In the genomic region with DNA sequence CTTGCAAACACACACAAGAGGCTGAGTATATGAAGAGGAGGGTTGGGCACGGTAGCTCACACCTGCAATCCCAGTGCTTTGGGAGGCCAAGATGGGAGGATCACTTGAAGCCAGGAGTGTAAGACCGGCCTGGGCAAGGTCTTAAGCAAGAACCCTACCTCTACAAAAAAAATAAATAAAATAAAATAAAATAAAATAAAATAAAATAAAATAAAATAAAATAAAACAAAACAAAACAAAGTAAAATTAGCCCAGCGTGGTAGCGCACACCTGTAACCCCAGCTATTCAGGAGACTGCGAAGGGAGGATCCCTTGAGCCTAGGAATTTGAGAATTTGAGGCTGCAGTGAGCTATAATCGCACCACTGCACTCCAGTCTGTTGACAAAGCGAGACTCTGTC, we compare ENCODE assay signal across 15 cellular contexts.
DNase-seq lines count a peak whose midpoint lies in the region; ATAC-seq and TF ChIP-seq lines count a peak whose summit lies in the region.
"Had no signal": no experiment of that assay in that cellular context is flagged by ENCODE, and none has a peak within 500 bp of the region (broad histone marks: within the 10 kb centered on the region; RNA-seq: fewer than 3 reads in every experiment).

No MANE protein-coding gene starts in this region.

- H3K4me3 ChIP-seq in gastroesophageal sphincter = no peak overlapping the region
- no peak overlapping the region for H3K4me3 ChIP-seq in muscle layer of duodenum (ENCODE audit: low read depth in 1 of 2, low read length in 2 of 2)
- H3K4me3 ChIP-seq in suprapubic skin = no peak overlapping the region
- no peak overlapping the region for H3K4me3 ChIP-seq in BE2C (ENCODE audit: low read depth, low read length)
- H3K4me3 ChIP-seq: BLaER1 treated with 17β-estradiol and CSF1 and Interleukin-3, amounts not matched to agents 10 nM and 100 nM had no signal

- TF ChIP-seq CTCF in gastroesophageal sphincter (IDR thresholded peaks at IDR 0.05) (no peak), suprapubic skin (IDR thresholded peaks at IDR 0.05) (no peak), BE2C (IDR thresholded peaks at IDR 0.05; ENCODE audit: low read depth, low read length) (no peak)

- TF ChIP-seq EP300 in gastroesophageal sphincter (IDR thresholded peaks at IDR 0.05) (no peak), suprapubic skin (IDR thresholded peaks at IDR 0.05) (no peak)

- H3K27me3 ChIP-seq in gastroesophageal sphincter (no peaks in the 10 kb centered on the region), muscle layer of duodenum (ENCODE audit: low read depth, low read length) (no peaks in the 10 kb centered on the region), suprapubic skin (peaks cover 10% of the 10 kb centered on the region), BE2C (no peaks in the 10 kb centered on the region)
- H3K27me3 ChIP-seq: BLaER1 treated with 17β-estradiol and CSF1 and Interleukin-3, amounts not matched to agents 10 nM and 100 nM had no signal

- no peak for TF ChIP-seq POLR2A in gastroesophageal sphincter (IDR thresholded peaks at IDR 0.05)
- TF ChIP-seq POLR2A in suprapubic skin (IDR thresholded peaks at IDR 0.05) = no peak

- no peak for ATAC-seq in gastroesophageal sphincter
- ATAC-seq in GM21576 (IDR thresholded peaks at IDR 0.05; ENCODE audit: unreplicated experiment) = no peak
- ATAC-seq: Panc1, Right ventricle myocardium inferior had no signal

- WGBS in gastroesophageal sphincter (ENCODE audit: low coverage in 1 of 2), 2 donors = 83 to 86% methylated on average over 5 to 7 of the region's 7 CpGs
- WGBS in suprapubic skin = 85% methylated on average over 7 of the region's 7 CpGs

- peaks cover 0 to 24% (median 0%) of the 10 kb centered on the region in 3 donors for H3K4me1 ChIP-seq in gastroesophageal sphincter
- H3K4me1 ChIP-seq in muscle layer of duodenum (ENCODE audit: control insufficient read depth in 1 of 2, insufficient read depth in 2 of 2, low read length in 2 of 2) = no peaks in the 10 kb centered on the region
- no peaks in the 10 kb centered on the region for H3K4me1 ChIP-seq in suprapubic skin
- no peaks in the 10 kb centered on the region for H3K4me1 ChIP-seq in BE2C

- H3K27ac ChIP-seq in gastroesophageal sphincter (peak overlapping the region; percentile 83 to 91 (median 87)), muscle layer of duodenum (ENCODE audit: low read length) (peak overlapping the region; percentile 70), suprapubic skin (peak overlapping the region; percentile 66)
- H3K27ac ChIP-seq: BLaER1 treated with 17β-estradiol and CSF1 and Interleukin-3, amounts not matched to agents 10 nM and 100 nM had no signal

- no peaks in the 10 kb centered on the region for H3K9me3 ChIP-seq in gastroesophageal sphincter
- H3K9me3 ChIP-seq in muscle layer of duodenum (ENCODE audit: control insufficient read depth in 1 of 2, low read length in 2 of 2) = no peaks in the 10 kb centered on the region
- no peaks in the 10 kb centered on the region for H3K9me3 ChIP-seq in suprapubic skin
- no peaks in the 10 kb centered on the region for H3K9me3 ChIP-seq in BE2C

- DNase-seq in NCI-H2171 treated with DMSO at 0.1 percent for 48 hours (lab: John Stamatoyannopoulos, UW) = peak; percentile 44
- DNase-seq in NCI-H2171 (lab: John Stamatoyannopoulos, UW) = no peak
- DNase-seq in suprapubic skin (ENCODE audit: low spot score in 2 of 2) = no peak
- no peak for DNase-seq in BE2C
- DNase-seq in stimulated activated CD4-positive, alpha-beta T cell treated with anti-CD3 and anti-CD28 coated beads, Interleukin-12 subunit alpha, Interleukin-12 subunit beta, amount 100 ng/mL, for 4 hours = no peak
- DNase-seq: 8988T, DMS 273 treated with DMSO at 0.1 percent for 48 hours, Karpas-422, NCI-H1930 had no signal

- no peaks in the 10 kb centered on the region for H3K36me3 ChIP-seq in gastroesophageal sphincter
- no peaks in the 10 kb centered on the region for H3K36me3 ChIP-seq in muscle layer of duodenum (ENCODE audit: control insufficient read depth in 1 of 2, insufficient read depth in 2 of 2, low read length in 2 of 2)
- no peaks in the 10 kb centered on the region for H3K36me3 ChIP-seq in suprapubic skin
- no peaks in the 10 kb centered on the region for H3K36me3 ChIP-seq in BE2C
- H3K36me3 ChIP-seq: BLaER1 treated with 17β-estradiol and CSF1 and Interleukin-3, amounts not matched to agents 10 nM and 100 nM had no signal
